Comparison of ENCODE assay signal across 8 cellular contexts in the genomic region with DNA sequence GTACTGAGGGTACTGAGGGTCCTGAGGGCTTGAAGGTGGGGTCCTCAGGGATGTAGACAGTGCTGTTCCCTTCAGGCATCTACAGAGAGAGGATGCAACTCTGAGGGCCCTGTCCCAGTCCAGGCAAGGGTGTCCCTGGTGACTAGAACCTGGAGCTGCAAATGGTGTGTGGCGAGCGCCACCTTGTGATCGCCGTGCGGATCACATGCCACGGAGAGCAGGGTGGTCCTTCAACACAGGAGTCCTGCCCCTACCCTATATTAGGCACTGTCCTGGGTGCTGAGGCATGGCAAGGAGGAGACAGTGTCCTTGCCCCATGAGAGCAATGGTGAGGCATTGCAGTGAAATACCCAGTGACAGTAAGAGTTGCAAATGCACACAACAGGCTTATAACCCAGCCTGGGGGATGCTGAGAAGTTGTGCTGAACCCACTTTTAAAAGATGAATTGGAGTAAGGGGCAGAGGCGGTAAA. TPM values are rescaled to one million over a fixed set of nuclear protein-coding genes. Genes with fewer than 3 reads are reported as not detected.
A peak's percentile ranks its signal among the peaks of the same experiment; 100 is the strongest.
DNase-seq lines count a peak whose midpoint lies in the region; ATAC-seq and TF ChIP-seq lines count a peak whose summit lies in the region.

No MANE protein-coding gene starts in this region.

- H3K4me3 ChIP-seq in Peyer's patch (no peak overlapping the region), liver (ENCODE audit: low read depth in 1 of 3, low read length in 3 of 3) (no peak overlapping the region), stomach (no peak overlapping the region)

- peak; percentile 56 for ATAC-seq in HG03565 (IDR thresholded peaks at IDR 0.05; ENCODE audit: unreplicated experiment)
- ATAC-seq in HG02852 (IDR thresholded peaks at IDR 0.05; ENCODE audit: unreplicated experiment) = no peak

- TF ChIP-seq EP300 in stomach (IDR thresholded peaks at IDR 0.05) = no peak

- H3K36me3 ChIP-seq in Peyer's patch = no peaks in the 10 kb centered on the region
- peaks cover 0 to 3% (median 0%) of the 10 kb centered on the region in 4 donors for H3K36me3 ChIP-seq in liver (ENCODE audit: control insufficient read depth in 4 of 4, insufficient read depth in 3 of 4, low read depth in 1 of 4, low read length in 3 of 4)
- H3K36me3 ChIP-seq in stomach = no peaks in the 10 kb centered on the region

- TF ChIP-seq RAD21 in liver (IDR thresholded peaks at IDR 0.05) = peak; percentile 95 to 99

- in situ Hi-C loops in T47D (cut with HindIII; ENCODE audit: low pct_unique_long_range_greater_than_20kb, low sequenced_read_pairs) = no loop called here

- DNase-seq in NCI-H524 (lab: John Stamatoyannopoulos, UW) (peak; percentile 54 to 78), NCI-H524 treated with DMSO at 0.1 percent for 48 hours (lab: John Stamatoyannopoulos, UW) (no peak), Peyer's patch (peak; percentile 41 to 74 (median 72)), T47D (ENCODE audit: low read depth in 1 of 2, low spot score in 1 of 2) (peak; percentile 79 to 80), stomach (peak; percentile 28)

- H3K27me3 ChIP-seq in Peyer's patch = no peaks in the 10 kb centered on the region
- H3K27me3 ChIP-seq in liver (ENCODE audit: control insufficient read depth in 4 of 4, insufficient read depth in 4 of 4, low read length in 3 of 4) = no peaks in the 10 kb centered on the region
- peaks cover 0 to 88% (median 41%) of the 10 kb centered on the region in 3 donors for H3K27me3 ChIP-seq in stomach

- intact Hi-C loops in stomach (cut with DNase I; ENCODE audit: low total_unique reads) = no loop called here

- H3K9me3 ChIP-seq in Peyer's patch (no peaks in the 10 kb centered on the region), liver (ENCODE audit: control insufficient read depth in 4 of 4, low read length in 3 of 4) (no peaks in the 10 kb centered on the region), stomach (no peaks in the 10 kb centered on the region)

- H3K4me1 ChIP-seq in Peyer's patch (no peaks in the 10 kb centered on the region), liver (ENCODE audit: control insufficient read depth in 4 of 4, insufficient read depth in 4 of 4, low read length in 3 of 4) (no peaks in the 10 kb centered on the region), stomach (peaks cover 0 to 10% (median 0%) of the 10 kb centered on the region in 4 donors)

- WGBS in liver = 11% methylated on average over 7 of the region's 7 CpGs
- 2 to 7% (median 4%) methylated on average over 7 of the region's 7 CpGs for WGBS in stomach, 5 donors

- TF ChIP-seq POLR2A in Peyer's patch (IDR thresholded peaks at IDR 0.05) (no peak), stomach (IDR thresholded peaks at IDR 0.05) (no peak)

- H3K27ac ChIP-seq in Peyer's patch (no peak overlapping the region), liver (ENCODE audit: low read depth in 1 of 2, low read length in 2 of 2) (no peak overlapping the region), stomach (no peak overlapping the region)

- TF ChIP-seq CTCF in Peyer's patch (IDR thresholded peaks at IDR 0.05) (peak; percentile 22 to 87 (median 72)), liver (IDR thresholded peaks at IDR 0.05; ENCODE audit: low read depth, low read length, missing input control) (peak; percentile 81), stomach (IDR thresholded peaks at IDR 0.05) (peak in 4 of 7 experiments; percentile 31 to 42 (median 35))

- H3K9ac ChIP-seq in liver (ENCODE audit: low read depth in 1 of 2, low read length in 2 of 2) = no peak overlapping the region

TF ChIP-seq in liver, 16 proteins besides CTCF, POLR2A, EP300 and RAD21:
- TF ChIP-seq, protein P1, sequence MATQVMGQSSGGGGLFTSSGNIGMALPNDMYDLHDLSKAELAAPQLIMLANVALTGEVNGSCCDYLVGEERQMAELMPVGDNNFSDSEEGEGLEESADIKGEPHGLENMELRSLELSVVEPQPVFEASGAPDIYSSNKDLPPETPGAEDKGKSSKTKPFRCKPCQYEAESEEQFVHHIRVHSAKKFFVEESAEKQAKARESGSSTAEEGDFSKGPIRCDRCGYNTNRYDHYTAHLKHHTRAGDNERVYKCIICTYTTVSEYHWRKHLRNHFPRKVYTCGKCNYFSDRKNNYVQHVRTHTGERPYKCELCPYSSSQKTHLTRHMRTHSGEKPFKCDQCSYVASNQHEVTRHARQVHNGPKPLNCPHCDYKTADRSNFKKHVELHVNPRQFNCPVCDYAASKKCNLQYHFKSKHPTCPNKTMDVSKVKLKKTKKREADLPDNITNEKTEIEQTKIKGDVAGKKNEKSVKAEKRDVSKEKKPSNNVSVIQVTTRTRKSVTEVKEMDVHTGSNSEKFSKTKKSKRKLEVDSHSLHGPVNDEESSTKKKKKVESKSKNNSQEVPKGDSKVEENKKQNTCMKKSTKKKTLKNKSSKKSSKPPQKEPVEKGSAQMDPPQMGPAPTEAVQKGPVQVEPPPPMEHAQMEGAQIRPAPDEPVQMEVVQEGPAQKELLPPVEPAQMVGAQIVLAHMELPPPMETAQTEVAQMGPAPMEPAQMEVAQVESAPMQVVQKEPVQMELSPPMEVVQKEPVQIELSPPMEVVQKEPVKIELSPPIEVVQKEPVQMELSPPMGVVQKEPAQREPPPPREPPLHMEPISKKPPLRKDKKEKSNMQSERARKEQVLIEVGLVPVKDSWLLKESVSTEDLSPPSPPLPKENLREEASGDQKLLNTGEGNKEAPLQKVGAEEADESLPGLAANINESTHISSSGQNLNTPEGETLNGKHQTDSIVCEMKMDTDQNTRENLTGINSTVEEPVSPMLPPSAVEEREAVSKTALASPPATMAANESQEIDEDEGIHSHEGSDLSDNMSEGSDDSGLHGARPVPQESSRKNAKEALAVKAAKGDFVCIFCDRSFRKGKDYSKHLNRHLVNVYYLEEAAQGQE (IDR thresholded peaks at IDR 0.05) = no peak
- no peak for TF ChIP-seq SP1 (IDR thresholded peaks at IDR 0.05)
- TF ChIP-seq, protein P2, sequence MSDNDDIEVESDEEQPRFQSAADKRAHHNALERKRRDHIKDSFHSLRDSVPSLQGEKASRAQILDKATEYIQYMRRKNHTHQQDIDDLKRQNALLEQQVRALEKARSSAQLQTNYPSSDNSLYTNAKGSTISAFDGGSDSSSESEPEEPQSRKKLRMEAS (IDR thresholded peaks at IDR 0.05) = no peak
- no peak for TF ChIP-seq RXRA (IDR thresholded peaks at IDR 0.05)
- no peak for TF ChIP-seq FOXA2 (IDR thresholded peaks at IDR 0.05)
- no peak for TF ChIP-seq GABPA (IDR thresholded peaks at IDR 0.05 in 1 of 2, conservative IDR thresholded peaks at IDR 0.05 in 1 of 2)
- TF ChIP-seq HNF4G (IDR thresholded peaks at IDR 0.05) = no peak
- TF ChIP-seq, protein P3, sequence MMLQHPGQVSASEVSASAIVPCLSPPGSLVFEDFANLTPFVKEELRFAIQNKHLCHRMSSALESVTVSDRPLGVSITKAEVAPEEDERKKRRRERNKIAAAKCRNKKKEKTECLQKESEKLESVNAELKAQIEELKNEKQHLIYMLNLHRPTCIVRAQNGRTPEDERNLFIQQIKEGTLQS (IDR thresholded peaks at IDR 0.05) = no peak
- no peak for TF ChIP-seq HNF4A (conservative IDR thresholded peaks at IDR 0.05)
- TF ChIP-seq FOXA1 (IDR thresholded peaks at IDR 0.05) = no peak
- no peak for TF ChIP-seq TAF1 (conservative IDR thresholded peaks at IDR 0.05)
- TF ChIP-seq NR2F2 (IDR thresholded peaks at IDR 0.05) = no peak
- no peak for TF ChIP-seq YY1 (IDR thresholded peaks at IDR 0.05)
- no peak for TF ChIP-seq JUND (IDR thresholded peaks at IDR 0.05)
- TF ChIP-seq, protein P4, sequence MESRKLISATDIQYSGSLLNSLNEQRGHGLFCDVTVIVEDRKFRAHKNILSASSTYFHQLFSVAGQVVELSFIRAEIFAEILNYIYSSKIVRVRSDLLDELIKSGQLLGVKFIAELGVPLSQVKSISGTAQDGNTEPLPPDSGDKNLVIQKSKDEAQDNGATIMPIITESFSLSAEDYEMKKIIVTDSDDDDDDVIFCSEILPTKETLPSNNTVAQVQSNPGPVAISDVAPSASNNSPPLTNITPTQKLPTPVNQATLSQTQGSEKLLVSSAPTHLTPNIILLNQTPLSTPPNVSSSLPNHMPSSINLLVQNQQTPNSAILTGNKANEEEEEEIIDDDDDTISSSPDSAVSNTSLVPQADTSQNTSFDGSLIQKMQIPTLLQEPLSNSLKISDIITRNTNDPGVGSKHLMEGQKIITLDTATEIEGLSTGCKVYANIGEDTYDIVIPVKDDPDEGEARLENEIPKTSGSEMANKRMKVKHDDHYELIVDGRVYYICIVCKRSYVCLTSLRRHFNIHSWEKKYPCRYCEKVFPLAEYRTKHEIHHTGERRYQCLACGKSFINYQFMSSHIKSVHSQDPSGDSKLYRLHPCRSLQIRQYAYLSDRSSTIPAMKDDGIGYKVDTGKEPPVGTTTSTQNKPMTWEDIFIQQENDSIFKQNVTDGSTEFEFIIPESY (IDR thresholded peaks at IDR 0.05) = no peak
- no peak for TF ChIP-seq EGR1 (IDR thresholded peaks at IDR 0.05; ENCODE audit: low read depth in 2 of 2)

RNA-seq across cellular contexts. Expression of a gene that starts 23.6 kb away (rescaled TPM):
- total RNA-seq in Peyer's patch (not detected), liver (under 1 TPM; 0.08 to 0.19 TPM), stomach (10 to 100 TPM in 1 of 5 donors, 1 to 10 TPM in 1, under 1 TPM in 1, not detected in 2; 0.73 to 15.2 (median 5.7) TPM)
- polyA plus RNA-seq in liver (under 1 TPM; 0.14 to 0.15 TPM), stomach (1,000 to 10,000 TPM in 1 of 3 donors, 1 to 10 TPM in 1, under 1 TPM in 1; 0.19 to 1,120 (median 3.1) TPM)
